In the genomic region with DNA sequence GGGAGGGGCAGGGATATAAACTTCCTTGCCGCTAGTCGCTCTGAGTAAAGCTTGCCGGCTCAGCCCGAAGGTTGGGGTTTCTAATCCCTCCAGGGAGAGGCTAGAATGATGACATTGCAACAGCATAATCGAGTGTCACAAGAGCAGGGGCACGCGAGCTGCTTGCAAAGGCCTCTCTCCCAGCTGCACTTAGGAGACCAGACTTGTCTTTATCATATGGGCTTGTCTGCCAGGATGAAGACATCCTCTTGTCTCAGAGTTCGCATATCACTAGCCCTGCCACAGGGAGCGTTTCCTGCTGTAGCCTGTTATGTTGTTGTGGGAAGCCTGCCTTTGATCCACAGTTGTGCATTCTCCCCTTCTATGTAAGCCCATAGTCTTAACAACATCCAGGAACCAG, we compare ENCODE assay signal across 16 cellular contexts.
DNase-seq lines count a peak whose midpoint lies in the region; ATAC-seq and TF ChIP-seq lines count a peak whose summit lies in the region.
"Had no signal": no experiment of that assay in that cellular context is flagged by ENCODE, and none has a peak within 500 bp of the region (broad histone marks: within the 10 kb centered on the region; RNA-seq: fewer than 3 reads in every experiment).

No MANE protein-coding gene starts in this region.

- WGBS in right lobe of liver (ENCODE audit: insufficient coverage, low coverage, low lambda C conversion rate, missing lambda C conversion rate) = 28% methylated on average over 9 of the region's 9 CpGs

- in situ Hi-C loops in brain microvascular endothelial cell (cut with HindIII; ENCODE audit: low pct_ligation_motif_present, low sequenced_read_pairs) = no loop called here

- H3K4me1 ChIP-seq in left ventricle myocardium inferior = peaks cover 35% of the 10 kb centered on the region
- H3K4me1 ChIP-seq in right lobe of liver = peaks cover 0 to 45% (median 10%) of the 10 kb centered on the region in 4 donors

- peak overlapping the region; percentile 64 for H3K27ac ChIP-seq in left ventricle myocardium inferior (replicated peaks)
- no peak overlapping the region for H3K27ac ChIP-seq in brain microvascular endothelial cell
- H3K27ac ChIP-seq in right lobe of liver = peak overlapping the region; percentile 85 to 93 (median 86)
- H3K27ac ChIP-seq: tibial nerve had no signal

- peak; percentile 4 to 41 (median 38) for ATAC-seq in right lobe of liver
- ATAC-seq in HG03095 (IDR thresholded peaks at IDR 0.05; ENCODE audit: unreplicated experiment) = no peak
- ATAC-seq: activated CD4-positive, alpha-beta T cell treated with anti-CD3 and anti-CD28 coated beads for 36 hours had no signal

- H3K27me3 ChIP-seq in left ventricle myocardium inferior (ENCODE audit: low read depth) = no peaks in the 10 kb centered on the region
- no peaks in the 10 kb centered on the region for H3K27me3 ChIP-seq in brain microvascular endothelial cell (replicated peaks)
- H3K27me3 ChIP-seq in right lobe of liver = no peaks in the 10 kb centered on the region
- H3K27me3 ChIP-seq: MG63, tibial nerve had no signal

- H3K36me3 ChIP-seq in left ventricle myocardium inferior (peaks cover 27% of the 10 kb centered on the region), brain microvascular endothelial cell (replicated peaks) (no peaks in the 10 kb centered on the region), right lobe of liver (peaks cover 0 to 4% (median under 1%) of the 10 kb centered on the region in 4 donors)
- H3K36me3 ChIP-seq: MG63 had no signal

- no peak for DNase-seq in left ventricle myocardium inferior
- DNase-seq in cardiac septum (ENCODE audit: low spot score) = no peak
- peak; percentile 49 for DNase-seq in brain microvascular endothelial cell
- DNase-seq in right lobe of liver = peak in 2 of 3 donors; percentile 59 to 60
- no peak for DNase-seq in NCI-H2227 (lab: John Stamatoyannopoulos, UW; ENCODE audit: unreplicated experiment)
- DNase-seq in glomerular visceral epithelial cell (ENCODE audit: extremely low spot score) = no peak
- no peak for DNase-seq in stimulated activated naive CD4-positive, alpha-beta T cell treated with Interleukin-2 at 50 U/mL for 16 hours (lab: John Stamatoyannopoulos, UW)
- DNase-seq: activated CD4-positive, alpha-beta T cell treated with anti-CD3 and anti-CD28 coated beads for 36 hours; activated gamma-delta T cell; DMS79; glutamatergic neuron; MG63; midbrain; NCI-H524 treated with DMSO at 0.1 percent for 48 hours had no signal

- H3K4me3 ChIP-seq in left ventricle myocardium inferior = no peak overlapping the region
- no peak overlapping the region for H3K4me3 ChIP-seq in brain microvascular endothelial cell (ENCODE audit: low read depth, low read length)
- H3K4me3 ChIP-seq in right lobe of liver = peak overlapping the region; percentile 34 to 54 (median 51)
- H3K4me3 ChIP-seq: MG63, tibial nerve had no signal

- intact Hi-C loops in left ventricle myocardium inferior (cut with micrococcal nuclease) = no loop called here
- intact Hi-C loops in cardiac septum (cut with DNase I) = no loop called here
- intact Hi-C loops in right lobe of liver (cut with DNase I) = no loop called here

- TF ChIP-seq CTCF in left ventricle myocardium inferior (IDR thresholded peaks at IDR 0.05; ENCODE audit: borderline replicate concordance) (no peak), brain microvascular endothelial cell (IDR thresholded peaks at IDR 0.05; ENCODE audit: low read depth, low read length, missing control alignments) (no peak), right lobe of liver (IDR thresholded peaks at IDR 0.05) (no peak)

- H3K9me3 ChIP-seq in left ventricle myocardium inferior (replicated peaks) = no peaks in the 10 kb centered on the region
- no peaks in the 10 kb centered on the region for H3K9me3 ChIP-seq in right lobe of liver
- H3K9me3 ChIP-seq: MG63, tibial nerve had no signal

- TF ChIP-seq POLR2A in right lobe of liver (IDR thresholded peaks at IDR 0.05) = peak; percentile 27

Comparison
In these comparisons a context has a peak if more than half of its experiments do, and no peak if none do; other contexts are left out.
1. DNase-seq: peak in brain microvascular endothelial cell (single experiment) and right lobe of liver (2 of 3); none in left ventricle myocardium inferior (single experiment), cardiac septum (single experiment), NCI-H2227 (single experiment), glomerular visceral epithelial cell (single experiment) and stimulated activated naive CD4-positive, alpha-beta T cell treated with Interleukin-2 at 50 U/mL for 16 hours (single experiment).
2. H3K4me3 ChIP-seq: peak in right lobe of liver (3 of 3); none in left ventricle myocardium inferior (single experiment) and brain microvascular endothelial cell (single experiment).